Comparison of ENCODE assay signal across 17 cellular contexts in the genomic region with DNA sequence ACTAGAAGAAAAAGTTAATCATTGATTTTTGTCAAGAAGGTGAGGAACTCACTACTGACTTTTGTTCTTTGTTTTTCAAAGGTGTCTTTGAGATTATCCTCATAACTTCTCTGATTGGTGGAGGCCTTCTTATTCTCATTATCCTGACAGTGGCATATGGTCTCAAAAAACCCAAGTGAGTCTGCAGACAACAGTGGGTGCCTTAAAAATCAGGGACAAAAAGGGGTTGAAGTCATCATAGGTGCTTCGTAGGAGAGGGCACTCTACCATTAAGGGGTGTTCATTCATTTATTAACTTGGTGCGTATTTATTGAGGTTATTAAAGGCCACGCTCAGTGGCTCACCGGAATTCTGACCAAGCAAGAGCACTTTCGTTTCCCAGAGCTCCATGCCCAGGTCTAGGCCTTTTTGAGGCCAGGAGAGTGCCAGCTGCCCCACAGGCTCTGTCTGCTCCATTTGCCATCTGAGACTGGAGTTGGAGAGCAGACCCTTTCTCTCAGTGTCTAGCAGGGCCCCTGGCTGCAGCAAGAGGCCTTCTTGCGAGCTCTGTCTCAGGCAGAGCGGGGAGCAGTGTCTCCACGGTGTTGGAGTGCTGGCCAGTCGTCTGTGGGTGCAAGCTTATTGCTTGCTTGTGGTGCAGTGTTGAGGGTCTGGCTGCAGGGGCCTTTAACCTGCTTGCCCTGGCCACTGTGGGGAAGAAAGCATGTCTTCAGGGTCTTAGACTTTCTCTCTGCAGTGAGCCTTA.
A peak's percentile ranks its signal among the peaks of the same experiment; 100 is the strongest.
DNase-seq lines count a peak whose midpoint lies in the region; ATAC-seq lines count a peak whose summit lies in the region.
"Had no signal": no experiment of that assay in that cellular context is flagged by ENCODE, and none has a peak within 500 bp of the region (broad histone marks: within the 10 kb centered on the region; RNA-seq: fewer than 3 reads in every experiment).

No MANE protein-coding gene starts in this region.

- H3K9ac ChIP-seq in neuronal stem cell (ENCODE audit: low read depth, low read length, poor library complexity) = no peak overlapping the region

- H2BK12ac ChIP-seq in neuronal stem cell (ENCODE audit: low read length) = no peak overlapping the region

- H2BK5ac ChIP-seq in neuronal stem cell (ENCODE audit: low read length) = no peak overlapping the region

- H3K79me1 ChIP-seq in neuronal stem cell (ENCODE audit: low read depth, low read length) = no peaks in the 10 kb centered on the region

- H4K8ac ChIP-seq in neuronal stem cell (ENCODE audit: low read depth, low read length) = no peak overlapping the region

- peaks cover 6 to 9% of the 10 kb centered on the region in 2 donors for H3K4me1 ChIP-seq in neuronal stem cell (ENCODE audit: control insufficient read depth in 2 of 2, insufficient read depth in 1 of 2, low read depth in 1 of 2, low read length in 2 of 2)
- H3K4me1 ChIP-seq: left ventricle myocardium inferior had no signal

- peaks cover 0 to 5% (median 3%) of the 10 kb centered on the region in 3 experiments for H3K27me3 ChIP-seq in neuronal stem cell (ENCODE audit: control insufficient read depth in 3 of 3, insufficient read depth in 3 of 3, low read depth in 1 of 3, low read length in 3 of 3)
- H3K27me3 ChIP-seq: heart left ventricle had no signal

- no peak overlapping the region for H3K23ac ChIP-seq in neuronal stem cell (ENCODE audit: low read depth, low read length, poor library complexity)

- WGBS in neuronal stem cell (ENCODE audit: extremely low coverage in 2 of 2, insufficient read length in 2 of 2, insufficient replicate concordance in 1 of 2), 2 donors = no CpG with 5 or more reads among the region's 9 CpGs

- H4K91ac ChIP-seq in neuronal stem cell (ENCODE audit: low read depth, low read length, poor library complexity) = no peak overlapping the region

- H3K4ac ChIP-seq in neuronal stem cell (ENCODE audit: low read length) = no peak overlapping the region

- peak overlapping the region; percentile 45 for H3K18ac ChIP-seq in neuronal stem cell (ENCODE audit: low read length)

- H2AK5ac ChIP-seq in neuronal stem cell (ENCODE audit: low read depth, low read length) = no peak overlapping the region

- H2BK15ac ChIP-seq in neuronal stem cell (ENCODE audit: low read length) = no peak overlapping the region

- H3K4me2 ChIP-seq in neuronal stem cell (ENCODE audit: insufficient read depth, low read length, poor library complexity, severe bottlenecking) = no peak overlapping the region

- DNase-seq in neuronal stem cell (ENCODE audit: low spot score) (no peak), NAMALWA (ENCODE audit: low spot score) (no peak), OCI-M1 (lab: John Stamatoyannopoulos, UW) (no peak), cerebellar cortex (ENCODE audit: low spot score) (no peak)
- DNase-seq in activated CD4-positive, CD25-positive, alpha-beta regulatory T cell (lab: John Stamatoyannopoulos, UW) = no peak
- DNase-seq: activated T-cell treated with anti-CD3 and anti-CD28 coated beads, Interleukin-2, amount 50 U/mL, for 1 hour; CD4-positive, alpha-beta T cell; heart left ventricle; left ventricle myocardium inferior; NCI-H146; NCI-H748 treated with DMSO at 0.1 percent for 48 hours; stimulated activated CD4-positive, alpha-beta T cell treated with anti-CD3 and anti-CD28 coated beads, Interleukin-15, amount 100 ng/mL, for 24 hours had no signal

- H2AFZ ChIP-seq in neuronal stem cell (ENCODE audit: low read length) = no peak overlapping the region

- H3K4me3 ChIP-seq in neuronal stem cell (ENCODE audit: low read length in 2 of 2) = no peak overlapping the region
- H3K4me3 ChIP-seq: heart left ventricle, left ventricle myocardium inferior, SK-N-MC had no signal

- ATAC-seq in GM19025 (IDR thresholded peaks at IDR 0.05; ENCODE audit: low read depth, unreplicated experiment) (peak; percentile 39), HG02571 (IDR thresholded peaks at IDR 0.05; ENCODE audit: unreplicated experiment) (peak; percentile 15), HG03342 (IDR thresholded peaks at IDR 0.05; ENCODE audit: unreplicated experiment) (peak; percentile 31)
- ATAC-seq: heart left ventricle, WTC11 had no signal

- no peak overlapping the region for H3K27ac ChIP-seq in neuronal stem cell (replicated peaks; ENCODE audit: low read length)
- H3K27ac ChIP-seq: heart left ventricle, left ventricle myocardium inferior, SK-N-MC had no signal

- H3K36me3 ChIP-seq in neuronal stem cell (replicated peaks in 1 of 2; ENCODE audit: control insufficient read depth in 2 of 2, insufficient read depth in 2 of 2, low read length in 2 of 2) = no peaks in the 10 kb centered on the region
- H3K36me3 ChIP-seq: heart left ventricle, left ventricle myocardium inferior had no signal

- H3K9me3 ChIP-seq in neuronal stem cell (replicated peaks in 1 of 2; ENCODE audit: control insufficient read depth in 2 of 2, insufficient read depth in 1 of 2, low read depth in 1 of 2, low read length in 2 of 2) = no peaks in the 10 kb centered on the region
- H3K9me3 ChIP-seq: heart left ventricle, left ventricle myocardium inferior had no signal

- H3K14ac ChIP-seq in neuronal stem cell (ENCODE audit: low read length) = no peak overlapping the region

- no peak overlapping the region for H2BK120ac ChIP-seq in neuronal stem cell (ENCODE audit: low read depth, low read length)
